Comparison of ENCODE assay signal across 22 cellular contexts in the genomic region with DNA sequence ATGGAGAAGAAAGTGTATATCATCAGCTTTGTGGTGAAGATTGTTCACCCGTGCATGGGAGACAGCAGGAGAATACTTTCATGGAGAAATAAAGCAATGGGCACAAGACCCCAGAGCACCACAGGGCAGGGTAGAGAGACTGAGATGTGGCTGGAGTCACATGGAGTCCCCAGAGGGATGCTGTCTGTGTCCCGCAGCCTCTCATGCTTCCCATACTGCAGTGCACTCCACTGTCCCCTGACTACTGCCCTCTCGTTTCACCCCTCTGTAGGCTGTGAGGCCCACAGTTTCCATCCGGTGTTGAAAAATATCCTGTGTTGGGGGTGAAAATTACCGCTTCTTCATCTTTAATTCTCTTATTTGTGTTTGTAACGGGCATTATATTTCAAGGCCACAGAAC. TPM values are rescaled to one million over a fixed set of nuclear protein-coding genes. Genes with fewer than 3 reads are reported as not detected.
"Had no signal": no experiment of that assay in that cellular context is flagged by ENCODE, and none has a peak within 500 bp of the region (broad histone marks: within the 10 kb centered on the region; RNA-seq: fewer than 3 reads in every experiment).

No MANE protein-coding gene starts in this region.

- H3K4me1 ChIP-seq: SJSA1 had no signal

- H3K36me3 Mint-ChIP-seq: IgD-negative memory B cell had no signal

- H3K9ac ChIP-seq: KMS-11 had no signal

- H3K4me2 ChIP-seq: KMS-11 had no signal

- H3K9me3 ChIP-seq: SJSA1 had no signal

- H3K27ac Mint-ChIP-seq: IgD-negative memory B cell had no signal

- H3K36me3 ChIP-seq: SJSA1 had no signal

- DNase-seq: Kasumi-1, MM.1S, NCI-H1092 treated with DMSO at 0.1 percent for 48 hours, NCI-H1436, NCI-H187, NCI-H2029, NCI-H2171 treated with DMSO at 0.1 percent for 48 hours, NCI-H345, NCI-H446 treated with DMSO at 0.1 percent for 48 hours, NCI-H510A treated with DMSO at 0.1 percent for 48 hours, NCI-H526 treated with DMSO at 0.1 percent for 48 hours, NCI-H748 treated with DMSO at 0.1 percent for 48 hours, Right ventricle myocardium superior, RPMI8226, SIG-M5 had no signal

- H3K4me3 Mint-ChIP-seq: IgD-negative memory B cell had no signal

- H3K4me1 Mint-ChIP-seq: IgD-negative memory B cell had no signal

- ATAC-seq: K562 had no signal

- H3K27ac ChIP-seq: HL-60, KMS-11, SJSA1, SK-N-MC had no signal

- H3K4me3 ChIP-seq: K562, SJSA1, SK-N-MC had no signal

RNA-seq across cellular contexts. Expression of gene PROKR2, which starts 51.9 kb away (rescaled TPM):
- total RNA-seq: K562, M059J, Right ventricle myocardium superior, SJSA1 had no signal
- polyA plus RNA-seq: IgD-negative memory B cell, K562 had no signal
